ENCODE assay signal across 20 cellular contexts in the genomic region with DNA sequence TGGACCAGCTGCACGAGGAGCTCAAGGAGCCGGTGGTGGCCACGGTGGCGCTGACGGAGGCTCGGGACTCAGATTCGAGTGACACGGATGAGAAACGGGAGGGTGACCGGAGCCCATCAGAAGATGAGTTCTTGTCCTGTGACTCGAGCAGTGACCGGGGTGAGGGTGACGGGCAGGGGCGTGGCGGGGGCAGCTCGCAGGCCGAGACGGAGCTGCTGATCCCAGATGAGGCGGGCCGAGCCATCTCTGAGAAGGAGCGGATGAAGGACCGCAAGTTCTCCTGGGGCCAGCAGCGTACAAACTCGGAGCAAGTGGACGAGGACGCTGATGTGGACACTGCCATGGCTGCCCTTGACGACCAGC. TPM values are rescaled to one million over a fixed set of nuclear protein-coding genes. Genes with fewer than 3 reads are reported as not detected.
DNase-seq lines count a peak whose midpoint lies in the region; ATAC-seq, FAIRE-seq and TF ChIP-seq lines count a peak whose summit lies in the region.
"Had no signal": no experiment of that assay in that cellular context is flagged by ENCODE, and none has a peak within 500 bp of the region (broad histone marks: within the 10 kb centered on the region; RNA-seq: fewer than 3 reads in every experiment).

No MANE protein-coding gene starts in this region.

- no peak for TF ChIP-seq POLR2A in K562 (conservative IDR thresholded peaks at IDR 0.05)

- TF ChIP-seq CTCF in K562 (IDR thresholded peaks at IDR 0.05 in 2 of 3, conservative IDR thresholded peaks at IDR 0.05 in 1 of 3; ENCODE audit: insufficient read depth in 2 of 3, low read depth in 1 of 3, low read length in 3 of 3): no peak

- peak overlapping the region; percentile 96 for H3K27ac Mint-ChIP-seq in activated naive CD4-positive, alpha-beta T cell treated with anti-CD3 and anti-CD28 coated beads, Interleukin-2, amount 50 U/mL, for 24 hours
- H3K27ac Mint-ChIP-seq in T-helper 17 cell: peak overlapping the region; percentile 96
- H3K27ac Mint-ChIP-seq in stimulated activated naive CD8-positive, alpha-beta T cell treated with anti-CD3 and anti-CD28 coated beads, Interleukin-15, amount 100 ng/mL, for 72 hours: peak overlapping the region; percentile 94 to 99
- H3K27ac Mint-ChIP-seq: progenitor cell of endocrine pancreas had no signal

- TF ChIP-seq EP300 in K562 (IDR thresholded peaks at IDR 0.05; ENCODE audit: low read length): no peak

- H3K9ac ChIP-seq in K562 (ENCODE audit: insufficient read depth in 1 of 2, low read depth in 2 of 2, low read length in 2 of 2): peak overlapping the region in 1 of 2 experiments; percentile 21; a peak in 1 of 4 replicates

- peaks cover 4% of the 10 kb centered on the region for H3K9me1 ChIP-seq in K562 (ENCODE audit: control insufficient read depth, insufficient read depth, low read length)

- H3K4me3 Mint-ChIP-seq in activated naive CD4-positive, alpha-beta T cell treated with anti-CD3 and anti-CD28 coated beads, Interleukin-2, amount 50 U/mL, for 24 hours: peak overlapping the region; percentile 54
- H3K4me3 Mint-ChIP-seq in T-helper 17 cell: peak overlapping the region; percentile 77
- peak overlapping the region; percentile 69 to 76 for H3K4me3 Mint-ChIP-seq in stimulated activated naive CD8-positive, alpha-beta T cell treated with anti-CD3 and anti-CD28 coated beads, Interleukin-15, amount 100 ng/mL, for 72 hours

- ATAC-seq in T-helper 17 cell (no peak), K562 (no peak)
- no peak for ATAC-seq in stimulated activated naive CD8-positive, alpha-beta T cell treated with anti-CD3 and anti-CD28 coated beads, Interleukin-15, amount 100 ng/mL, for 72 hours

- peaks cover 89% of the 10 kb centered on the region for H3K36me3 ChIP-seq in K562 (ENCODE audit: control insufficient read depth, insufficient read depth, low read length)

- H3K9me3 Mint-ChIP-seq in activated naive CD4-positive, alpha-beta T cell treated with anti-CD3 and anti-CD28 coated beads, Interleukin-2, amount 50 U/mL, for 24 hours: no peaks in the 10 kb centered on the region
- H3K9me3 Mint-ChIP-seq in stimulated activated naive CD8-positive, alpha-beta T cell treated with anti-CD3 and anti-CD28 coated beads, Interleukin-15, amount 100 ng/mL, for 72 hours: no peaks in the 10 kb centered on the region

- POLR2A ChIA-PET in K562 (lab: Yijun Ruan, JAX): interaction anchor here (0.6 to 3.7 kb wide), 4 partner anchors 10 to 44 kb away, joined by 3 to 30 read pairs (median 4); a partner anchor contains a TSS

- peaks cover 10% of the 10 kb centered on the region for H3K36me3 Mint-ChIP-seq in activated naive CD4-positive, alpha-beta T cell treated with anti-CD3 and anti-CD28 coated beads, Interleukin-2, amount 50 U/mL, for 24 hours
- no peaks in the 10 kb centered on the region for H3K36me3 Mint-ChIP-seq in T-helper 17 cell (ENCODE audit: low read depth)

- BruUV-seq in K562 (replicated peaks; lab: Mats Ljungman, UMichigan): no TSS peak

- FAIRE-seq in K562 (lab: Jason Lieb, UNC): no peak

- TF ChIP-seq RAD21 in K562 (CRISPR knock-in tag; conservative IDR thresholded peaks at IDR 0.05 in 1 of 2, IDR thresholded peaks at IDR 0.05 in 1 of 2): no peak

- no peak for DNase-seq in activated naive CD4-positive, alpha-beta T cell (lab: John Stamatoyannopoulos, UW)
- no peak for DNase-seq in T-helper 17 cell
- DNase-seq in K562 (ENCODE audit: extremely low read depth in 1 of 4, low spot score in 3 of 4): no peak
- DNase-seq in stimulated activated naive CD8-positive, alpha-beta T cell treated with anti-CD3 and anti-CD28 coated beads, Interleukin-15, amount 100 ng/mL, for 72 hours: no peak
- no peak for DNase-seq in anterior cingulate cortex (lab: John Stamatoyannopoulos, UW)
- no peak for DNase-seq in AG08395 (ENCODE audit: low spot score)
- DNase-seq: activated CD4-positive, CD25-positive, alpha-beta regulatory T cell; activated gamma-delta T cell treated with Interleukin-2 at 50 U/mL for 16 hours; DMS53; foreskin melanocyte; GDM1; KG1; left ventricle myocardium inferior; midbrain; NCI-H146; NCI-H510A treated with DMSO at 0.1 percent for 48 hours; Peyer's patch; sigmoid colon had no signal

- H3K27me3 Mint-ChIP-seq in activated naive CD4-positive, alpha-beta T cell treated with anti-CD3 and anti-CD28 coated beads, Interleukin-2, amount 50 U/mL, for 24 hours: no peaks in the 10 kb centered on the region
- H3K27me3 Mint-ChIP-seq in T-helper 17 cell: no peaks in the 10 kb centered on the region
- H3K27me3 Mint-ChIP-seq in stimulated activated naive CD8-positive, alpha-beta T cell treated with anti-CD3 and anti-CD28 coated beads, Interleukin-15, amount 100 ng/mL, for 72 hours: no peaks in the 10 kb centered on the region
- H3K27me3 Mint-ChIP-seq: progenitor cell of endocrine pancreas had no signal

- H3K4me1 ChIP-seq in K562 (replicated peaks in 1 of 2; ENCODE audit: control insufficient read depth in 2 of 2, insufficient read depth in 2 of 2, low read length in 2 of 2): peaks cover 20 to 70% of the 10 kb centered on the region in 2 experiments
- H3K4me1 ChIP-seq: sigmoid colon had no signal

- intact Hi-C loops in K562 (cut with micrococcal nuclease): no loop called here

- H3K9me3 ChIP-seq in T-helper 17 cell (ENCODE audit: control insufficient read depth, low read length, poor library complexity, severe bottlenecking) (no peaks in the 10 kb centered on the region), K562 (replicated peaks; ENCODE audit: control insufficient read depth, insufficient read depth, low read depth, low read length) (no peaks in the 10 kb centered on the region)
- H3K9me3 ChIP-seq: left ventricle myocardium inferior, Peyer's patch, sigmoid colon had no signal

- H3K4me1 Mint-ChIP-seq in activated naive CD4-positive, alpha-beta T cell treated with anti-CD3 and anti-CD28 coated beads, Interleukin-2, amount 50 U/mL, for 24 hours: peaks cover 79% of the 10 kb centered on the region
- peaks cover 56% of the 10 kb centered on the region for H3K4me1 Mint-ChIP-seq in T-helper 17 cell
- peaks cover 90% of the 10 kb centered on the region for H3K4me1 Mint-ChIP-seq in stimulated activated naive CD8-positive, alpha-beta T cell treated with anti-CD3 and anti-CD28 coated beads, Interleukin-15, amount 100 ng/mL, for 72 hours

- CTCF ChIA-PET in K562 (lab: Yijun Ruan, JAX; ENCODE audit: low intra/inter-chr PET ratio): no interaction called here

- no peaks in the 10 kb centered on the region for H3K27me3 ChIP-seq in K562 (ENCODE audit: control insufficient read depth in 2 of 2, insufficient read depth in 2 of 2, low read length in 2 of 2)
- H3K27me3 ChIP-seq: Peyer's patch, sigmoid colon had no signal

- H2AFZ ChIP-seq in K562 (ENCODE audit: low read depth, low read length): no peak overlapping the region

- no peak overlapping the region for H3K27ac ChIP-seq in K562 (ENCODE audit: extremely low read depth, low read depth, low read length)
- H3K27ac ChIP-seq: left ventricle myocardium inferior, sigmoid colon had no signal

- no peak overlapping the region for H3K4me3 ChIP-seq in K562
- H3K4me3 ChIP-seq: left ventricle myocardium inferior, Peyer's patch, sigmoid colon had no signal

- in situ Hi-C loops in K562 (cut with MboI): no loop called here

- H4K20me1 ChIP-seq in K562 (replicated peaks; ENCODE audit: control insufficient read depth, insufficient read depth, low read length): no peaks in the 10 kb centered on the region

- no peak overlapping the region for H3K4me2 ChIP-seq in K562 (ENCODE audit: insufficient read depth, low read length)

- H3K79me2 ChIP-seq in K562 (ENCODE audit: control insufficient read depth, insufficient read depth, low read length): peaks cover 4% of the 10 kb centered on the region; the same call in 2 of the 3 replicates

- 93% methylated on average over 27 of the region's 27 CpGs for WGBS in K562 (ENCODE audit: insufficient coverage, low coverage, missing lambda C conversion rate)

RNA-seq across cellular contexts. Expression of a gene that starts 32.8 kb away (rescaled TPM):
- total RNA-seq in T-helper 17 cell (10 to 100 TPM; 80.7 to 90.0 TPM), K562 (2014; rRNA removed) (77.0 and 115 TPM in 2 replicates), K562 (2014; rRNA removed; fragmentation: Illumina TruSeq; extraction: Trizol) (20.6 and 22.0 TPM in 2 replicates), K562 (2015; rRNA removed; fragmentation: Illumina TruSeq; extraction: Trizol) (41.3 and 44.8 TPM in 2 replicates), K562 (2021) (119 and 136 TPM in 2 replicates)
- 152 and 399 TPM in 2 replicates for total RNA-seq in K562 (2011; cell fraction: chromatin; rRNA removed; ENCODE audit: low replicate concordance)
- total RNA-seq in K562 (2011; cell fraction: nucleolus; rRNA removed): 296 and 299 TPM in 2 replicates
- total RNA-seq in K562 (2011; cell fraction: nucleoplasm; rRNA removed): 160 and 192 TPM in 2 replicates
- polyA plus RNA-seq in K562 (2011; rRNA removed) (54.6 and 81.2 TPM in 2 replicates), K562 (2014; fragmentation: Illumina TruSeq; extraction: Trizol) (49.1 and 76.2 TPM in 2 replicates), K562 (2014; fragmentation: Nextera tagmentation; extraction: Ambion mirVana) (1 to 10 TPM; 1.9 to 3.2 TPM), K562 (2014; rRNA removed) (103 and 104 TPM in 2 replicates)
- polyA plus RNA-seq in K562 (2011; cell fraction: cytosol; rRNA removed): 64.8 and 118 TPM in 2 replicates
- polyA plus RNA-seq in K562 (2011; cell fraction: nucleus; rRNA removed): 369 and 565 TPM in 2 replicates
- polyA plus RNA-seq in K562 (2012): 82.0 and 122 TPM in 2 replicates
- polyA minus RNA-seq in K562 (2011; rRNA and poly(A)+ RNA removed): 25.8 and 37.9 TPM in 2 replicates
- 39.3 and 57.6 TPM in 2 replicates for polyA minus RNA-seq in K562 (2011; cell fraction: cytosol; rRNA and poly(A)+ RNA removed)
- 82.0 and 96.4 TPM in 2 replicates for polyA minus RNA-seq in K562 (2011; cell fraction: nucleus; rRNA and poly(A)+ RNA removed)

RNA-seq across cellular contexts. Expression of a gene that starts 32.9 kb away (rescaled TPM):
- 100 to 1,000 TPM in 1 of 2 donors, 10 to 100 TPM in 1; 96.2 to 111 TPM for total RNA-seq in T-helper 17 cell
- total RNA-seq in K562 (2011; cell fraction: chromatin; rRNA removed; ENCODE audit: low replicate concordance): 68.6 and 74.7 TPM in 2 replicates
- 46.6 and 51.7 TPM in 2 replicates for total RNA-seq in K562 (2011; cell fraction: nucleolus; rRNA removed)
- total RNA-seq in K562 (2011; cell fraction: nucleoplasm; rRNA removed): 66.1 and 96.3 TPM in 2 replicates
- 196 and 199 TPM in 2 replicates for total RNA-seq in K562 (2014; rRNA removed)
- 199 and 240 TPM in 2 replicates for total RNA-seq in K562 (2014; rRNA removed; fragmentation: Illumina TruSeq; extraction: Trizol)
- 220 and 223 TPM in 2 replicates for total RNA-seq in K562 (2015; rRNA removed; fragmentation: Illumina TruSeq; extraction: Trizol)
- 89.0 and 94.6 TPM in 2 replicates for total RNA-seq in K562 (2021)
- polyA plus RNA-seq in K562 (2011; rRNA removed): 109 and 202 TPM in 2 replicates
- polyA plus RNA-seq in K562 (2011; cell fraction: cytosol; rRNA removed): 59.0 and 71.4 TPM in 2 replicates
- 17.0 and 17.5 TPM in 2 replicates for polyA plus RNA-seq in K562 (2011; cell fraction: nucleus; rRNA removed)
- 93.6 and 169 TPM in 2 replicates for polyA plus RNA-seq in K562 (2012)
- 210 and 222 TPM in 2 replicates for polyA plus RNA-seq in K562 (2014; fragmentation: Illumina TruSeq; extraction: Trizol)
- 100 to 1,000 TPM; 132 to 266 TPM for polyA plus RNA-seq in K562 (2014; fragmentation: Nextera tagmentation; extraction: Ambion mirVana)
- 228 and 240 TPM in 2 replicates for polyA plus RNA-seq in K562 (2014; rRNA removed)
- 131 and 142 TPM in 2 replicates for polyA minus RNA-seq in K562 (2011; rRNA and poly(A)+ RNA removed)
- 32.3 and 42.4 TPM in 2 replicates for polyA minus RNA-seq in K562 (2011; cell fraction: cytosol; rRNA and poly(A)+ RNA removed)
- polyA minus RNA-seq in K562 (2011; cell fraction: nucleus; rRNA and poly(A)+ RNA removed): 14.0 and 19.8 TPM in 2 replicates

RNA-seq across cellular contexts. Expression of a gene that starts 44.1 kb away (rescaled TPM):
- 10 to 100 TPM; 16.7 to 17.2 TPM for total RNA-seq in T-helper 17 cell
- total RNA-seq in K562 (2011; cell fraction: chromatin; rRNA removed; ENCODE audit: low replicate concordance): 109 and 165 TPM in 2 replicates
- 107 and 123 TPM in 2 replicates for total RNA-seq in K562 (2011; cell fraction: nucleolus; rRNA removed)
- 121 and 138 TPM in 2 replicates for total RNA-seq in K562 (2011; cell fraction: nucleoplasm; rRNA removed)
- total RNA-seq in K562 (2014; rRNA removed): 44.4 and 46.0 TPM in 2 replicates
- 39.9 and 45.9 TPM in 2 replicates for total RNA-seq in K562 (2014; rRNA removed; fragmentation: Illumina TruSeq; extraction: Trizol)
- 54.3 and 55.5 TPM in 2 replicates for total RNA-seq in K562 (2015; rRNA removed; fragmentation: Illumina TruSeq; extraction: Trizol)
- 49.5 and 51.3 TPM in 2 replicates for total RNA-seq in K562 (2021)
- polyA plus RNA-seq in K562 (2011; rRNA removed): 74.8 and 85.8 TPM in 2 replicates
- 67.0 and 76.5 TPM in 2 replicates for polyA plus RNA-seq in K562 (2011; cell fraction: cytosol; rRNA removed)
- polyA plus RNA-seq in K562 (2011; cell fraction: nucleus; rRNA removed): 41.7 and 44.0 TPM in 2 replicates
- polyA plus RNA-seq in K562 (2012): 55.0 and 59.0 TPM in 2 replicates
- polyA plus RNA-seq in K562 (2014; fragmentation: Illumina TruSeq; extraction: Trizol): 68.9 and 74.0 TPM in 2 replicates
- polyA plus RNA-seq in K562 (2014; fragmentation: Nextera tagmentation; extraction: Ambion mirVana): 1 to 10 TPM; 4.5 to 9.9 TPM
- 67.9 and 74.7 TPM in 2 replicates for polyA plus RNA-seq in K562 (2014; rRNA removed)
- polyA minus RNA-seq in K562 (2011; rRNA and poly(A)+ RNA removed): 56.3 and 66.1 TPM in 2 replicates
- polyA minus RNA-seq in K562 (2011; cell fraction: cytosol; rRNA and poly(A)+ RNA removed): 27.0 and 29.2 TPM in 2 replicates
- polyA minus RNA-seq in K562 (2011; cell fraction: nucleus; rRNA and poly(A)+ RNA removed): 23.3 and 34.1 TPM in 2 replicates
